35 cellular contexts compared by ENCODE assay signal in the genomic region with DNA sequence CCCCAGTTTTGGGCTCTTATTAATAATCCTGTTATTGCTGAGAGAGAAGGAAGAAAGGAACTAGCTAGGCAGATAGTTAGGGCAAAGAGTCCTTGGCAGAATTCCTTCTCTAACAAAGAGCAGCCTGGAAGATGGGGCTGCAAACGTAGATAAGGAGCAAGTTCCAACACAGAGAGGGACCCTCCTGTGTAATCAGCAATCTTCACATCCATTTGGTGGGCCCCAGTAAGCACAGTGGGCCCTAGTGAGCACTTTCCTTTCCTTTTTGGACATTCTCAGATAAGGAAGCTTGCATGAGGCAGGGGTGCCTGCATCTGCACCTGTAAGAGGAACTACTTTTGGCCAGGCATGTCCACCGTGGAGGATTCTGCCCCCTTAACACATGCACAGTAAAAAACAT.
"Had no signal": no experiment of that assay in that cellular context is flagged by ENCODE, and none has a peak within 500 bp of the region (broad histone marks: within the 10 kb centered on the region; RNA-seq: fewer than 3 reads in every experiment).

No MANE protein-coding gene starts in this region.

- H3K27me3 ChIP-seq: MG63 had no signal

- H3K36me3 ChIP-seq: MG63 had no signal

- H3K9me3 ChIP-seq: MG63 had no signal

- H3K4me3 ChIP-seq: MG63 had no signal

- DNase-seq: Karpas-422, Kasumi-1, MG63, MM.1S, MV-4-11, NCI-H1048, NCI-H1092, NCI-H1092 treated with DMSO at 0.1 percent for 48 hours, NCI-H1105, NCI-H1105 treated with DMSO at 0.1 percent for 48 hours, NCI-H1417, NCI-H1417 treated with DMSO at 0.1 percent for 48 hours, NCI-H1436, NCI-H1436 treated with DMSO at 0.1 percent for 48 hours, NCI-H146, NCI-H1694, NCI-H1694 treated with DMSO at 0.1 percent for 48 hours, NCI-H187, NCI-H187 treated with DMSO at 0.1 percent for 48 hours, NCI-H1930, NCI-H2029, NCI-H2029 treated with DMSO at 0.1 percent for 48 hours, NCI-H2081, NCI-H2081 treated with DMSO at 0.1 percent for 48 hours, NCI-H2107, NCI-H2171, NCI-H2171 treated with DMSO at 0.1 percent for 48 hours, NCI-H2227 treated with DMSO at 0.1 percent for 48 hours, NCI-H226, NCI-H345, NCI-H446, NCI-H446 treated with DMSO at 0.1 percent for 48 hours, NCI-H510A, NCI-H510A treated with DMSO at 0.1 percent for 48 hours, NCI-H524 had no signal
